8 cellular contexts compared by ENCODE assay signal in genomic region chr9:2158111-2158610, GRCh38.
DNase-seq lines count a peak whose midpoint lies in the region; ATAC-seq lines count a peak whose summit lies in the region.

No MANE protein-coding gene starts in this region.

- no peaks in the 10 kb centered on the region for H3K9me3 Mint-ChIP-seq in activated CD4-positive, alpha-beta T cell treated with anti-CD3 and anti-CD28 coated beads, Interleukin-2, amount 10 ng/mL, durations not matched to agents 24 days and 14 days

- H3K4me3 ChIP-seq in mucosa of rectum (ENCODE audit: low read length in 2 of 2) (peak overlapping the region; percentile 66 to 76), subcutaneous abdominal adipose tissue (ENCODE audit: low read depth in 1 of 5, low read length in 5 of 5) (peak overlapping the region; percentile 58 to 88 (median 72))

- H3K4me1 Mint-ChIP-seq in activated CD4-positive, alpha-beta T cell treated with anti-CD3 and anti-CD28 coated beads, Interleukin-2, amount 10 ng/mL, durations not matched to agents 24 days and 14 days: peaks cover 32% of the 10 kb centered on the region

- H3K27me3 ChIP-seq in mucosa of rectum (ENCODE audit: control insufficient read depth in 2 of 2, insufficient read depth in 2 of 2, low read length in 2 of 2): no peaks in the 10 kb centered on the region
- H3K27me3 ChIP-seq in subcutaneous abdominal adipose tissue (ENCODE audit: control insufficient read depth in 5 of 5, insufficient read depth in 4 of 5, low read length in 5 of 5): no peaks in the 10 kb centered on the region

- peak overlapping the region; percentile 87 for H3K4me3 Mint-ChIP-seq in activated CD4-positive, alpha-beta T cell treated with anti-CD3 and anti-CD28 coated beads, Interleukin-2, amount 10 ng/mL, durations not matched to agents 24 days and 14 days

- H3K9me3 ChIP-seq in mucosa of rectum (ENCODE audit: control insufficient read depth in 2 of 2, low read length in 2 of 2) (no peaks in the 10 kb centered on the region), subcutaneous abdominal adipose tissue (ENCODE audit: control insufficient read depth in 5 of 5, low read length in 5 of 5) (no peaks in the 10 kb centered on the region)

- DNase-seq in NCI-H2171 (lab: John Stamatoyannopoulos, UW) (peak; percentile 80), epithelial cell of prostate (ENCODE audit: low read depth, low spot score) (no peak)
- peak; percentile 80 for DNase-seq in activated CD4-positive, alpha-beta T cell treated with anti-CD3 and anti-CD28 coated beads, Interleukin-2, amount 10 ng/mL, durations not matched to agents 24 days and 14 days

- intact Hi-C loops in activated CD4-positive, alpha-beta T cell treated with anti-CD3 and anti-CD28 coated beads, Interleukin-2, amount 10 ng/mL, durations not matched to agents 24 days and 14 days (cut with micrococcal nuclease): loop anchor here (1.0 to 10.0 kb wide), 6 partner anchors 35 to 686 kb away; partner anchors contain the start of genes PUM3, SMARCA2 and VLDLR

- peaks cover 20% of the 10 kb centered on the region for H3K36me3 Mint-ChIP-seq in activated CD4-positive, alpha-beta T cell treated with anti-CD3 and anti-CD28 coated beads, Interleukin-2, amount 10 ng/mL, durations not matched to agents 24 days and 14 days (ENCODE audit: low read depth)

- H3K4me1 ChIP-seq in mucosa of rectum (ENCODE audit: control insufficient read depth in 2 of 2, insufficient read depth in 2 of 2, low read length in 2 of 2): peaks cover 12 to 15% of the 10 kb centered on the region in 2 donors
- H3K4me1 ChIP-seq in subcutaneous abdominal adipose tissue (ENCODE audit: control insufficient read depth in 5 of 5, insufficient read depth in 5 of 5, low read length in 5 of 5): peaks cover 0 to 42% (median 34%) of the 10 kb centered on the region in 5 donors

- no peaks in the 10 kb centered on the region for H3K27me3 Mint-ChIP-seq in activated CD4-positive, alpha-beta T cell treated with anti-CD3 and anti-CD28 coated beads, Interleukin-2, amount 10 ng/mL, durations not matched to agents 24 days and 14 days

- peak overlapping the region; percentile 95 for H3K27ac Mint-ChIP-seq in activated CD4-positive, alpha-beta T cell treated with anti-CD3 and anti-CD28 coated beads, Interleukin-2, amount 10 ng/mL, durations not matched to agents 24 days and 14 days

- peaks cover 3 to 12% of the 10 kb centered on the region in 2 donors for H3K36me3 ChIP-seq in mucosa of rectum (ENCODE audit: control insufficient read depth in 2 of 2, insufficient read depth in 2 of 2, low read length in 2 of 2)
- peaks cover 2 to 12% (median 4%) of the 10 kb centered on the region in 5 donors for H3K36me3 ChIP-seq in subcutaneous abdominal adipose tissue (ENCODE audit: control insufficient read depth in 5 of 5, insufficient read depth in 5 of 5, low read length in 5 of 5)

- H3K27ac ChIP-seq in epithelial cell of prostate (peak overlapping the region; percentile 61), mucosa of rectum (ENCODE audit: low read depth in 2 of 2, low read length in 2 of 2) (peak overlapping the region; percentile 46 to 64), subcutaneous abdominal adipose tissue (ENCODE audit: low read depth, low read length) (peak overlapping the region; percentile 83)

- H3K9ac ChIP-seq in mucosa of rectum (ENCODE audit: low read depth in 1 of 2, low read length in 2 of 2) (peak overlapping the region; percentile 50 to 62), subcutaneous abdominal adipose tissue (ENCODE audit: low read length in 5 of 5) (peak overlapping the region; percentile 62 to 76 (median 74))

- peak; percentile 58 for ATAC-seq in GM18508 (IDR thresholded peaks at IDR 0.05; ENCODE audit: insufficient read depth, unreplicated experiment)
- peak; percentile 59 for ATAC-seq in HG02840 (IDR thresholded peaks at IDR 0.05; ENCODE audit: low FRiP score, unreplicated experiment)
- ATAC-seq in GM19328 (IDR thresholded peaks at IDR 0.05; ENCODE audit: unreplicated experiment): no peak
